Comparison of ENCODE assay signal across 8 cellular contexts in genomic region chr14:92775303-92775702, GRCh38. TPM values are rescaled to one million over a fixed set of nuclear protein-coding genes. Genes with fewer than 3 reads are reported as not detected.
A peak's percentile ranks its signal among the peaks of the same experiment; 100 is the strongest.
DNase-seq lines count a peak whose midpoint lies in the region; ATAC-seq and TF ChIP-seq lines count a peak whose summit lies in the region.
"Not testable (repeated sequence)": the region's sequence is repeated elsewhere in the genome, so short reads cannot be mapped to it uniquely, and the experiment has no call there.

No MANE protein-coding gene starts in this region.

- intact Hi-C loops in heart left ventricle (cut with DNase I): not testable (repeated sequence)

- H3K9ac ChIP-seq in KMS-11: peak overlapping the region; percentile 30; the same call in 1 of the 2 replicates

- not testable (repeated sequence) for H3K27ac ChIP-seq in CD4-positive, CD25-positive, alpha-beta regulatory T cell (ENCODE audit: insufficient read depth, low read length, poor library complexity, severe bottlenecking)
- H3K27ac ChIP-seq in KMS-11: peak overlapping the region; percentile 80
- H3K27ac ChIP-seq in heart left ventricle: peak overlapping the region in 3 of 12 donors; percentile 30 to 72 (median 34)

- H3K27ac Mint-ChIP-seq in CD4-positive, CD25-positive, alpha-beta regulatory T cell; activated CD8-positive, alpha-beta memory T cell treated with anti-CD3 and anti-CD28 coated beads, Interleukin-2, amount 10 ng/mL, durations not matched to agents 7 days and 5 days: not testable (repeated sequence)

- H2AFZ ChIP-seq in KMS-11 (ENCODE audit: low read depth): peak overlapping the region; percentile 0; the same call in 1 of the 2 replicates

- not testable (repeated sequence) for H3K4me3 Mint-ChIP-seq in CD4-positive, CD25-positive, alpha-beta regulatory T cell; activated CD8-positive, alpha-beta memory T cell treated with anti-CD3 and anti-CD28 coated beads, Interleukin-2, amount 10 ng/mL, durations not matched to agents 7 days and 5 days

- H3K36me3 Mint-ChIP-seq in CD4-positive, CD25-positive, alpha-beta regulatory T cell; activated CD8-positive, alpha-beta memory T cell treated with anti-CD3 and anti-CD28 coated beads, Interleukin-2, amount 10 ng/mL, durations not matched to agents 7 days and 5 days: not testable (repeated sequence)

- CTCF ChIA-PET in activated CD8-positive, alpha-beta memory T cell treated with anti-CD3 and anti-CD28 coated beads, Interleukin-2, amount 10 ng/mL, durations not matched to agents 7 days and 5 days (lab: Charles Lee): interaction anchor here (0.7 kb wide), 1 partner anchor 424 kb away, joined by 3 read pairs; no protein-coding TSS in a partner anchor

- H3K79me2 ChIP-seq in KMS-11 (ENCODE audit: insufficient read depth, low read depth): not testable (repeated sequence)

- H3K9me3 Mint-ChIP-seq in CD4-positive, CD25-positive, alpha-beta regulatory T cell; activated CD8-positive, alpha-beta memory T cell treated with anti-CD3 and anti-CD28 coated beads, Interleukin-2, amount 10 ng/mL, durations not matched to agents 7 days and 5 days (ENCODE audit: low read depth): not testable (repeated sequence)

- H3K4me2 ChIP-seq in KMS-11: peak overlapping the region; percentile 55

- not testable (repeated sequence) for H3K4me3 ChIP-seq in CD4-positive, CD25-positive, alpha-beta regulatory T cell (ENCODE audit: low read depth, low read length); KMS-11 (IDR thresholded peaks at IDR 0.05; ENCODE audit: insufficient read depth, low read depth, low read length); heart left ventricle; retinal pigment epithelial cell (ENCODE audit: low read length)

- 5 to 10% (median 7%) methylated on average over 2 of the region's 2 CpGs for WGBS in heart left ventricle, 4 donors

- peak; percentile 48 to 61 for ATAC-seq in CD4-positive, CD25-positive, alpha-beta regulatory T cell (ENCODE audit: low read depth in 2 of 2)
- ATAC-seq in GM18907 (IDR thresholded peaks at IDR 0.05; ENCODE audit: unreplicated experiment) (peak; percentile 91), GM21529 (IDR thresholded peaks at IDR 0.05; ENCODE audit: unreplicated experiment) (peak; percentile 96), HG03060 (IDR thresholded peaks at IDR 0.05; ENCODE audit: low read depth, unreplicated experiment) (peak; percentile 97), heart left ventricle (peak; percentile 41 to 76 (median 72))
- peak; percentile 93 for ATAC-seq in activated CD8-positive, alpha-beta memory T cell treated with anti-CD3 and anti-CD28 coated beads, Interleukin-2, amount 10 ng/mL, durations not matched to agents 7 days and 5 days

- not testable (repeated sequence) for TF ChIP-seq POLR2A in heart left ventricle (IDR thresholded peaks at IDR 0.05)

- H3K27me3 Mint-ChIP-seq in CD4-positive, CD25-positive, alpha-beta regulatory T cell: not testable (repeated sequence)
- peaks cover 36% of the 10 kb centered on the region for H3K27me3 Mint-ChIP-seq in activated CD8-positive, alpha-beta memory T cell treated with anti-CD3 and anti-CD28 coated beads, Interleukin-2, amount 10 ng/mL, durations not matched to agents 7 days and 5 days

- not testable (repeated sequence) for H3K27me3 ChIP-seq in CD4-positive, CD25-positive, alpha-beta regulatory T cell (ENCODE audit: control insufficient read depth, insufficient read depth, low read length); KMS-11 (ENCODE audit: insufficient read depth, low read depth); heart left ventricle

- not testable (repeated sequence) for TF ChIP-seq CTCF in KMS-11 (conservative IDR thresholded peaks at IDR 0.05; ENCODE audit: low read depth, low read length); heart left ventricle (IDR thresholded peaks at IDR 0.05); retinal pigment epithelial cell (conservative IDR thresholded peaks at IDR 0.05; ENCODE audit: low read depth, low read length)

- peak in 1 of 3 donors; percentile 68 for DNase-seq in CD4-positive, CD25-positive, alpha-beta regulatory T cell
- peak; percentile 70 for DNase-seq in activated CD8-positive, alpha-beta memory T cell treated with anti-CD3 and anti-CD28 coated beads, Interleukin-2, amount 10 ng/mL, durations not matched to agents 7 days and 5 days
- not testable (repeated sequence) for DNase-seq in heart left ventricle
- DNase-seq in retinal pigment epithelial cell (ENCODE audit: low read depth): peak; percentile 83

- not testable (repeated sequence) for H4K20me1 ChIP-seq in KMS-11 (ENCODE audit: insufficient read depth)

- peaks cover 8 to 19% (median 10%) of the 10 kb centered on the region in 4 donors for H3K4me1 Mint-ChIP-seq in CD4-positive, CD25-positive, alpha-beta regulatory T cell
- H3K4me1 Mint-ChIP-seq in activated CD8-positive, alpha-beta memory T cell treated with anti-CD3 and anti-CD28 coated beads, Interleukin-2, amount 10 ng/mL, durations not matched to agents 7 days and 5 days: peaks cover 21% of the 10 kb centered on the region

- not testable (repeated sequence) for H3K36me3 ChIP-seq in CD4-positive, CD25-positive, alpha-beta regulatory T cell (ENCODE audit: control insufficient read depth, insufficient read depth, low read length); KMS-11 (ENCODE audit: insufficient read depth); heart left ventricle

- not testable (repeated sequence) for H3K4me1 ChIP-seq in CD4-positive, CD25-positive, alpha-beta regulatory T cell (ENCODE audit: control insufficient read depth, insufficient read depth, low read length, poor library complexity, severe bottlenecking)
- peaks cover 55% of the 10 kb centered on the region for H3K4me1 ChIP-seq in KMS-11 (ENCODE audit: low read depth, poor library complexity, severe bottlenecking)
- peaks cover 0 to 13% (median 0%) of the 10 kb centered on the region in 12 donors for H3K4me1 ChIP-seq in heart left ventricle

- not testable (repeated sequence) for H3K9me3 ChIP-seq in CD4-positive, CD25-positive, alpha-beta regulatory T cell (ENCODE audit: control insufficient read depth in 2 of 2, low read length in 2 of 2); heart left ventricle

RNA-seq across cellular contexts. Expression of gene GOLGA5, which starts 18.8 kb away (rescaled TPM):
- total RNA-seq in CD4-positive, CD25-positive, alpha-beta regulatory T cell: 14.8 TPM
- polyA plus RNA-seq in CD4-positive, CD25-positive, alpha-beta regulatory T cell: 10 to 100 TPM; 18.5 to 23.7 (median 21.4) TPM
- total RNA-seq in activated CD8-positive, alpha-beta memory T cell treated with anti-CD3 and anti-CD28 coated beads, Interleukin-2, amount 10 ng/mL, durations not matched to agents 7 days and 5 days: 10 to 100 TPM; 18.5 to 19.7 TPM
- total RNA-seq in heart left ventricle: 10 to 100 TPM; 18.1 to 25.9 (median 23.6) TPM
- 10 to 100 TPM; 22.6 to 22.9 TPM for polyA plus RNA-seq in heart left ventricle

RNA-seq across cellular contexts. Expression of gene LGMN, which starts 26.9 kb away (rescaled TPM):
- total RNA-seq in CD4-positive, CD25-positive, alpha-beta regulatory T cell: 10.9 TPM
- 10 to 100 TPM; 15.4 to 34.4 (median 19.7) TPM for polyA plus RNA-seq in CD4-positive, CD25-positive, alpha-beta regulatory T cell
- total RNA-seq in activated CD8-positive, alpha-beta memory T cell treated with anti-CD3 and anti-CD28 coated beads, Interleukin-2, amount 10 ng/mL, durations not matched to agents 7 days and 5 days: 1 to 10 TPM in 1 of 2 experiments, under 1 TPM in 1; 0.63 to 1.2 TPM
- total RNA-seq in heart left ventricle: 100 to 1,000 TPM in 8 of 9 donors, 10 to 100 TPM in 1; 92.7 to 327 (median 114) TPM
- polyA plus RNA-seq in heart left ventricle: 100 to 1,000 TPM in 1 of 2 donors, 10 to 100 TPM in 1; 78.8 to 106 TPM
